Comparison of ENCODE assay signal across 14 cellular contexts in genomic region chr10:125017547-125018298, GRCh38.
DNase-seq lines count a peak whose midpoint lies in the region; TF ChIP-seq lines count a peak whose summit lies in the region.
"Had no signal": no experiment of that assay in that cellular context is flagged by ENCODE, and none has a peak within 500 bp of the region (broad histone marks: within the 10 kb centered on the region; RNA-seq: fewer than 3 reads in every experiment).

No MANE protein-coding gene starts in this region.

- H3K36me3 ChIP-seq in endodermal cell (ENCODE audit: control insufficient read depth, insufficient read depth, low read length): peaks cover 22% of the 10 kb centered on the region

- H3K9me3 ChIP-seq in endodermal cell (ENCODE audit: control insufficient read depth, low read length): peaks cover 20% of the 10 kb centered on the region
- H3K9me3 ChIP-seq: BE2C, left lung had no signal

- H3K27ac ChIP-seq in endodermal cell (ENCODE audit: low read depth, low read length): no peak overlapping the region

- H3K4me1 ChIP-seq in endodermal cell (ENCODE audit: control insufficient read depth, insufficient read depth, low read length): no peaks in the 10 kb centered on the region

- DNase-seq in D341Med (ENCODE audit: low spot score) (peak; percentile 60), NCI-H345 treated with DMSO at 0.1 percent for 48 hours (lab: John Stamatoyannopoulos, UW; ENCODE audit: unreplicated experiment) (peak; percentile 53), endodermal cell (no peak), retinal pigment epithelial cell (ENCODE audit: low read depth) (peak; percentile 89), NCI-H2196 (lab: John Stamatoyannopoulos, UW; ENCODE audit: unreplicated experiment) (no peak), NOMO-1 (lab: John Stamatoyannopoulos, UW; ENCODE audit: unreplicated experiment in 2 of 2) (no peak), 8988T (no peak), activated T-cell treated with anti-CD3 and anti-CD28 coated beads for 4 hours (no peak)
- DNase-seq: activated CD8-positive, alpha-beta T cell treated with anti-CD3 and anti-CD28 coated beads for 36 hours; activated effector memory CD4-positive, alpha-beta T cell treated with Interleukin-2 at 50 U/mL for 16 hours; BE2C; MV-4-11; NCI-H526 treated with DMSO at 0.1 percent for 48 hours had no signal

- 89 to 91% methylated on average over 10 to 12 of the region's 12 CpGs for WGBS in endodermal cell (ENCODE audit: insufficient coverage in 1 of 2, insufficient read length in 1 of 2), 2 experiments

- no peaks in the 10 kb centered on the region for H3K27me3 Mint-ChIP-seq in endodermal cell (ENCODE audit: insufficient read depth)

- no peak overlapping the region for H3K4me3 Mint-ChIP-seq in endodermal cell
- H3K4me3 Mint-ChIP-seq: activated CD8-positive, alpha-beta T cell treated with anti-CD3 and anti-CD28 coated beads for 36 hours had no signal

- no peak overlapping the region for H3K9ac ChIP-seq in endodermal cell (ENCODE audit: extremely low read depth, low read length, poor library complexity, severe bottlenecking)

- no peaks in the 10 kb centered on the region for H3K27me3 ChIP-seq in endodermal cell (ENCODE audit: control insufficient read depth, insufficient read depth, low read length, poor library complexity, severe bottlenecking)
- H3K27me3 ChIP-seq: BE2C, left lung had no signal

- H3K4me3 ChIP-seq in endodermal cell (ENCODE audit: low read length) (no peak overlapping the region), retinal pigment epithelial cell (ENCODE audit: low read length) (no peak overlapping the region)
- H3K4me3 ChIP-seq: left lung had no signal

- H3K27ac Mint-ChIP-seq in endodermal cell: peak overlapping the region; percentile 52
- H3K27ac Mint-ChIP-seq: activated CD8-positive, alpha-beta T cell treated with anti-CD3 and anti-CD28 coated beads for 36 hours had no signal

- peaks cover 24% of the 10 kb centered on the region for H3K9me3 Mint-ChIP-seq in endodermal cell

- H3K36me3 Mint-ChIP-seq in endodermal cell (ENCODE audit: low read depth): peaks cover 47% of the 10 kb centered on the region

- peaks cover 8% of the 10 kb centered on the region for H3K4me1 Mint-ChIP-seq in endodermal cell

- no peak for TF ChIP-seq CTCF in endodermal cell (conservative IDR thresholded peaks at IDR 0.05)
- TF ChIP-seq CTCF in retinal pigment epithelial cell (conservative IDR thresholded peaks at IDR 0.05; ENCODE audit: low read depth, low read length): no peak

Comparison
In these comparisons a context has a peak if more than half of its experiments do, and no peak if none do; other contexts are left out.
1. DNase-seq: peak in D341Med (single experiment), NCI-H345 treated with DMSO at 0.1 percent for 48 hours (single experiment) and retinal pigment epithelial cell (single experiment); none in endodermal cell (single experiment), NCI-H2196 (single experiment), NOMO-1 (0 of 2), 8988T (single experiment) and activated T-cell treated with anti-CD3 and anti-CD28 coated beads for 4 hours (single experiment).